Comparison of ENCODE assay signal across 37 cellular contexts in the genomic region with DNA sequence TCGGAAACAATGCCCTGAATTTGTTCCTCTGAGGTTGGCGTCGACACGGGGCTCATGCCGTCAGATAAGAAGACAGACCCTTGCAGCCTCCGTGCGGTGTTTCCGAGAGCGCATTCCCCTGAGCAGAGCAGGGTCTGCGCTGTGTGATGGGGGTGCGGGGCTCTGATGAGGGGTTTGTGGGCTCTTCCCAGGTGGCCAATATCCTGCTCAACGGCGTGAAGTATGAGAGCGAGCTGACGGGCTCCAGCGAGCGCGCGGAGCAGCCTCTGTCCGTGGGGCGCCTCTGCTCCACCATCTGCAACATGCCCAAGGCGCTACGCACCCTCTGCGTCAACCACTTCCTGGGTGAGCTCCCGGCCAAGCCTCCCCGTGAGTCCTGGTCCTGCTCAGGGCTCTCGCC.
"Had no signal": no experiment of that assay in that cellular context is flagged by ENCODE, and none has a peak within 500 bp of the region (broad histone marks: within the 10 kb centered on the region; RNA-seq: fewer than 3 reads in every experiment).

No MANE protein-coding gene starts in this region.

- H3K27ac ChIP-seq: adrenal gland, body of pancreas, brain microvascular endothelial cell, breast epithelium, VCaP had no signal

- H3K36me3 ChIP-seq: adrenal gland, brain microvascular endothelial cell, breast epithelium had no signal

- H3K4me3 ChIP-seq: adrenal gland, body of pancreas, breast epithelium had no signal

- H3K4me1 Mint-ChIP-seq: activated B cell treated with CpG ODN at 0.5 μM for 24 hours; activated CD4-positive, alpha-beta T cell treated with anti-CD3 and anti-CD28 coated beads, Interleukin-2, amount 10 ng/mL, durations not matched to agents 24 days and 14 days; activated naive CD8-positive, alpha-beta T cell treated with anti-CD3 and anti-CD28 coated beads for 36 hours; activated T-helper 17 cell treated with anti-CD3 and anti-CD28 coated beads, Interleukin-2, amount 50 U/mL, for 72 hours had no signal

- DNase-seq: activated B cell treated with CpG ODN at 0.5 μM for 24 hours; activated CD4-positive, alpha-beta memory T cell treated with anti-CD3 and anti-CD28 coated beads for 36 hours; activated CD4-positive, alpha-beta T cell treated with anti-CD3 and anti-CD28 coated beads for 4 hours; activated CD4-positive, alpha-beta T cell treated with anti-CD3 and anti-CD28 coated beads, Interleukin-2, amount 10 ng/mL, durations not matched to agents 24 days and 14 days; activated CD4-positive, alpha-beta T cell treated with anti-CD3 and anti-CD28 coated beads, Interleukin-2, amount 50 U/mL, for 1 hour; activated CD4-positive, alpha-beta T cell treated with anti-CD3 and anti-CD28 coated beads, Interleukin-2, amount 50 U/mL, for 4 hours; activated CD4-positive, CD25-positive, alpha-beta regulatory T cell treated with anti-CD3 and anti-CD28 coated beads, Interleukin-2, amount 50 U/mL, for 72 hours; activated CD8-positive, alpha-beta memory T cell treated with anti-CD3 and anti-CD28 coated beads, Interleukin-2, amount 50 U/mL, for 4 hours; activated CD8-positive, alpha-beta T cell treated with anti-CD3 and anti-CD28 coated beads for 36 hours; activated effector memory CD4-positive, alpha-beta T cell treated with anti-CD3 and anti-CD28 coated beads, Interleukin-2, amount 50 U/mL, for 16 hours; activated gamma-delta T cell treated with Interleukin-2 at 50 U/mL for 16 hours; activated naive CD4-positive, alpha-beta T cell; activated naive CD4-positive, alpha-beta T cell treated with anti-CD3 and anti-CD28 coated beads for 36 hours; activated naive CD4-positive, alpha-beta T cell treated with anti-CD3 and anti-CD28 coated beads, Interleukin-2, amount 50 U/mL, for 16 hours; activated naive CD8-positive, alpha-beta T cell treated with anti-CD3 and anti-CD28 coated beads for 36 hours; activated T-cell treated with anti-CD3 and anti-CD28 coated beads for 4 hours; activated T-cell treated with anti-CD3 and anti-CD28 coated beads, Interleukin-2, amount 50 U/mL, for 1 hour; activated T-cell treated with anti-CD3 and anti-CD28 coated beads, Interleukin-2, amount 50 U/mL, for 4 hours; activated T-cell treated with anti-CD3 and anti-CD28 coated beads, Interleukin-2, amount 50 U/mL, for 72 hours; adrenal gland; amniotic stem cell; aorta; body of pancreas; brain microvascular endothelial cell; central memory CD4-positive, alpha-beta T cell; T-helper 1 cell; T-helper 2 cell; T-helper 9 cell had no signal

- ATAC-seq: activated CD8-positive, alpha-beta T cell treated with anti-CD3 and anti-CD28 coated beads for 36 hours; activated naive CD4-positive, alpha-beta T cell treated with anti-CD3 and anti-CD28 coated beads, Interleukin-2, amount 50 U/mL, for 72 hours; activated T-cell treated with anti-CD3 and anti-CD28 coated beads, Interleukin-2, amount 50 U/mL, for 4 hours; activated T-cell treated with anti-CD3 and anti-CD28 coated beads, Interleukin-2, amount 50 U/mL, for 72 hours; activated T-helper 17 cell treated with anti-CD3 and anti-CD28 coated beads, Interleukin-2, amount 50 U/mL, for 72 hours; body of pancreas had no signal

- H3K27me3 Mint-ChIP-seq: activated B cell treated with CpG ODN at 0.5 μM for 24 hours; activated CD4-positive, alpha-beta memory T cell treated with anti-CD3 and anti-CD28 coated beads for 36 hours; activated CD4-positive, alpha-beta T cell treated with anti-CD3 and anti-CD28 coated beads, Interleukin-2, amount 10 ng/mL, durations not matched to agents 24 days and 14 days; activated CD8-positive, alpha-beta T cell treated with anti-CD3 and anti-CD28 coated beads for 36 hours; activated naive CD8-positive, alpha-beta T cell treated with anti-CD3 and anti-CD28 coated beads for 36 hours; activated T-helper 17 cell treated with anti-CD3 and anti-CD28 coated beads, Interleukin-2, amount 50 U/mL, for 72 hours had no signal

- H3K4me1 ChIP-seq: adrenal gland, breast epithelium had no signal

- FAIRE-seq: astrocyte, TTC549 had no signal

- H3K4me3 Mint-ChIP-seq: activated B cell treated with CpG ODN at 0.5 μM for 24 hours; activated CD4-positive, alpha-beta memory T cell treated with anti-CD3 and anti-CD28 coated beads for 36 hours; activated CD4-positive, alpha-beta T cell treated with anti-CD3 and anti-CD28 coated beads, Interleukin-2, amount 10 ng/mL, durations not matched to agents 24 days and 14 days; activated CD8-positive, alpha-beta T cell treated with anti-CD3 and anti-CD28 coated beads for 36 hours; activated naive CD4-positive, alpha-beta T cell treated with anti-CD3 and anti-CD28 coated beads for 36 hours; activated naive CD8-positive, alpha-beta T cell treated with anti-CD3 and anti-CD28 coated beads for 36 hours; activated T-cell treated with anti-CD3 and anti-CD28 coated beads, Interleukin-2, amount 50 U/mL, for 4 hours; activated T-cell treated with anti-CD3 and anti-CD28 coated beads, Interleukin-2, amount 50 U/mL, for 72 hours; activated T-helper 1 cell treated with anti-CD3 and anti-CD28 coated beads, Interleukin-12 subunit alpha, Interleukin-12 subunit beta, Interleukin-2, Interleukin-4 antibody, amounts not matched to agents 30 ng/mL and 10 ng/mL and 1 ng/mL, durations not matched to agents 14 hours and 24 hours and 36 hours; activated T-helper 17 cell treated with anti-CD3 and anti-CD28 coated beads, Interleukin-2, amount 50 U/mL, for 72 hours; T-helper 1 cell treated with Interleukin-12 subunit alpha and Interleukin-12 subunit beta and Interleukin-4 antibody, amounts not matched to agents 30 μg/mL and 1 μg/mL, for 36 hours; T-helper 2 cell treated with Interferon-gamma antibody and Interleukin-4, amounts not matched to agents 5 μg/mL and 100 μg/mL, for 36 hours had no signal

- H3K9me3 ChIP-seq: adrenal gland, body of pancreas, breast epithelium had no signal

- H3K27me3 ChIP-seq: adrenal gland, body of pancreas, brain microvascular endothelial cell, breast epithelium had no signal

- H3K9me3 Mint-ChIP-seq: activated CD4-positive, alpha-beta T cell treated with anti-CD3 and anti-CD28 coated beads, Interleukin-2, amount 10 ng/mL, durations not matched to agents 24 days and 14 days; activated naive CD4-positive, alpha-beta T cell treated with anti-CD3 and anti-CD28 coated beads, Interleukin-2, amount 50 U/mL, for 72 hours; activated T-cell treated with anti-CD3 and anti-CD28 coated beads, Interleukin-2, amount 50 U/mL, for 4 hours; activated T-helper 1 cell treated with anti-CD3 and anti-CD28 coated beads, Interleukin-12 subunit alpha, Interleukin-12 subunit beta, Interleukin-2, Interleukin-4 antibody, amounts not matched to agents 30 ng/mL and 10 ng/mL and 1 ng/mL, durations not matched to agents 14 hours and 24 hours and 36 hours had no signal

- H3K27ac Mint-ChIP-seq: activated B cell treated with CpG ODN at 0.5 μM for 24 hours; activated CD4-positive, alpha-beta memory T cell treated with anti-CD3 and anti-CD28 coated beads for 36 hours; activated CD4-positive, alpha-beta T cell treated with anti-CD3 and anti-CD28 coated beads, Interleukin-2, amount 10 ng/mL, durations not matched to agents 24 days and 14 days; activated CD8-positive, alpha-beta T cell treated with anti-CD3 and anti-CD28 coated beads for 36 hours; activated naive CD4-positive, alpha-beta T cell treated with anti-CD3 and anti-CD28 coated beads for 36 hours; activated naive CD8-positive, alpha-beta T cell treated with anti-CD3 and anti-CD28 coated beads for 36 hours; activated T-cell treated with anti-CD3 and anti-CD28 coated beads, Interleukin-2, amount 50 U/mL, for 72 hours; activated T-helper 1 cell treated with anti-CD3 and anti-CD28 coated beads, Interleukin-12 subunit alpha, Interleukin-12 subunit beta, Interleukin-2, Interleukin-4 antibody, amounts not matched to agents 30 ng/mL and 10 ng/mL and 1 ng/mL, durations not matched to agents 14 hours and 24 hours and 36 hours; activated T-helper 17 cell treated with anti-CD3 and anti-CD28 coated beads, Interleukin-2, amount 50 U/mL, for 72 hours; T-helper 1 cell treated with Interleukin-12 subunit alpha and Interleukin-12 subunit beta and Interleukin-4 antibody, amounts not matched to agents 30 μg/mL and 1 μg/mL, for 36 hours; T-helper 2 cell treated with Interferon-gamma antibody and Interleukin-4, amounts not matched to agents 5 μg/mL and 100 μg/mL, for 36 hours had no signal
